Comparison of ENCODE assay signal across 4 cellular contexts in genomic region chr13:111868716-111869115, GRCh38.
"Had no signal": no experiment of that assay in that cellular context is flagged by ENCODE, and none has a peak within 500 bp of the region (broad histone marks: within the 10 kb centered on the region; RNA-seq: fewer than 3 reads in every experiment).

No MANE protein-coding gene starts in this region.

- H3K27ac Mint-ChIP-seq: GM23338, H9 had no signal

- H3K4me3 Mint-ChIP-seq: GM23338, H9 had no signal

- DNase-seq: H9, HCEC 1CT, IMR-90 had no signal

- ATAC-seq: GM23338 had no signal

- H3K4me1 Mint-ChIP-seq: GM23338 had no signal

- H3K4me3 ChIP-seq: GM23338 had no signal
